In genomic region chr3:153164009-153164550, GRCh38 we compare ENCODE assay signal across 8 cellular contexts. TPM values are rescaled to one million over a fixed set of nuclear protein-coding genes. Genes with fewer than 3 reads are reported as not detected.
DNase-seq lines count a peak whose midpoint lies in the region; ATAC-seq, FAIRE-seq and TF ChIP-seq lines count a peak whose summit lies in the region.

No MANE protein-coding gene starts in this region.

- DNase-seq in cardiac muscle cell (ENCODE audit: low read depth in 1 of 2, low spot score in 1 of 2) (no peak), Right ventricle myocardium superior (no peak), K562 (ENCODE audit: extremely low read depth in 1 of 4, low spot score in 3 of 4) (no peak), memory B cell (ENCODE audit: low spot score in 2 of 2) (no peak), G401 (ENCODE audit: low spot score) (no peak), inferior parietal cortex (ENCODE audit: extremely low spot score) (no peak)

- H3K9ac ChIP-seq in K562 (ENCODE audit: insufficient read depth in 1 of 2, low read depth in 2 of 2, low read length in 2 of 2) = peak overlapping the region in 1 of 2 experiments; percentile 84; a peak in 3 of 4 replicates

- no peak overlapping the region for H3K27ac Mint-ChIP-seq in memory B cell

- no peak for FAIRE-seq in K562 (lab: Jason Lieb, UNC)

- no peak overlapping the region for H2AFZ ChIP-seq in K562 (ENCODE audit: low read depth, low read length)

- H3K9me1 ChIP-seq in K562 (ENCODE audit: control insufficient read depth, insufficient read depth, low read length) = no peaks in the 10 kb centered on the region

- H3K4me1 ChIP-seq in cardiac muscle cell (ENCODE audit: low read depth) (peaks cover 13% of the 10 kb centered on the region), K562 (replicated peaks in 1 of 2; ENCODE audit: control insufficient read depth in 2 of 2, insufficient read depth in 2 of 2, low read length in 2 of 2) (peaks cover 13 to 25% of the 10 kb centered on the region in 2 experiments; a peak in 4 of 5 replicates), urinary bladder (ENCODE audit: insufficient read depth) (no peaks in the 10 kb centered on the region)

- BruUV-seq in K562 (replicated peaks; lab: Mats Ljungman, UMichigan) = TSS peak; percentile 30

- H3K36me3 Mint-ChIP-seq in memory B cell = no peaks in the 10 kb centered on the region

- no peak for TF ChIP-seq EP300 in K562 (IDR thresholded peaks at IDR 0.05; ENCODE audit: low read length)

- H3K4me3 ChIP-seq in cardiac muscle cell = peak overlapping the region; percentile 67
- peak overlapping the region; percentile 88 for H3K4me3 ChIP-seq in K562
- peak overlapping the region; percentile 92 for H3K4me3 ChIP-seq in urinary bladder (ENCODE audit: low read depth, low read length)

- no peak overlapping the region for H3K27ac ChIP-seq in cardiac muscle cell
- H3K27ac ChIP-seq in K562 (ENCODE audit: extremely low read depth, low read depth, low read length) = peak overlapping the region; percentile 48; the same call in 2 of the 3 replicates
- no peak overlapping the region for H3K27ac ChIP-seq in urinary bladder (ENCODE audit: low read depth)

- H4K20me1 ChIP-seq in K562 (replicated peaks; ENCODE audit: control insufficient read depth, insufficient read depth, low read length) = no peaks in the 10 kb centered on the region; the same call in 1 of the 2 replicates

- no peak for TF ChIP-seq RAD21 in K562 (CRISPR knock-in tag; conservative IDR thresholded peaks at IDR 0.05 in 1 of 2, IDR thresholded peaks at IDR 0.05 in 1 of 2)

- no peaks in the 10 kb centered on the region for H3K9me3 ChIP-seq in cardiac muscle cell (ENCODE audit: low read depth)
- no peaks in the 10 kb centered on the region for H3K9me3 ChIP-seq in K562 (replicated peaks; ENCODE audit: control insufficient read depth, insufficient read depth, low read depth, low read length)

- no peak for TF ChIP-seq POLR2A in K562 (conservative IDR thresholded peaks at IDR 0.05)

- CTCF ChIA-PET in K562 (lab: Yijun Ruan, JAX; ENCODE audit: low intra/inter-chr PET ratio) = interaction anchor here (0.6 to 1.2 kb wide), 3 partner anchors 8 to 121 kb away, joined by 3 to 6 read pairs (median 3); no protein-coding TSS in a partner anchor

- H3K4me3 Mint-ChIP-seq in memory B cell = peak overlapping the region; percentile 98

- 0% methylated on average over 3 of the region's 3 CpGs for WGBS in K562 (ENCODE audit: insufficient coverage, low coverage, missing lambda C conversion rate)
- WGBS in urinary bladder = 6% methylated on average over 3 of the region's 3 CpGs

- in situ Hi-C loops in K562 (cut with MboI) (no loop called here), G401 (cut with HindIII; ENCODE audit: low sequenced_read_pairs) (no loop called here)

- H3K4me1 Mint-ChIP-seq in memory B cell = peaks cover 43% of the 10 kb centered on the region

- ATAC-seq in Right ventricle myocardium superior (ENCODE audit: poor library complexity) = no peak
- ATAC-seq in K562 = no peak
- ATAC-seq in memory B cell (ENCODE audit: low read depth) = no peak
- no peak for ATAC-seq in HG03045 (IDR thresholded peaks at IDR 0.05; ENCODE audit: unreplicated experiment)

- H3K36me3 ChIP-seq in cardiac muscle cell (no peaks in the 10 kb centered on the region), K562 (ENCODE audit: control insufficient read depth, insufficient read depth, low read length) (peaks cover 42% of the 10 kb centered on the region), urinary bladder (ENCODE audit: insufficient read depth) (no peaks in the 10 kb centered on the region)

- no peaks in the 10 kb centered on the region for H3K9me3 Mint-ChIP-seq in memory B cell

- TF ChIP-seq CTCF in cardiac muscle cell (IDR thresholded peaks at IDR 0.05; ENCODE audit: low read depth, low read length) (no peak), K562 (IDR thresholded peaks at IDR 0.05 in 2 of 3, conservative IDR thresholded peaks at IDR 0.05 in 1 of 3; ENCODE audit: insufficient read depth in 2 of 3, low read depth in 1 of 3, low read length in 3 of 3) (no peak)

- H3K27me3 Mint-ChIP-seq in memory B cell = no peaks in the 10 kb centered on the region

- POLR2A ChIA-PET in K562 (lab: Yijun Ruan, JAX) = interaction anchor here (1.1 to 1.5 kb wide), 3 partner anchors 8 to 121 kb away, joined by 3 to 4 read pairs (median 3); no protein-coding TSS in a partner anchor

- peak overlapping the region; percentile 95 for H3K4me2 ChIP-seq in K562 (ENCODE audit: insufficient read depth, low read length)

- intact Hi-C loops in Right ventricle myocardium superior (cut with DNase I) (loop anchor here (5.0 kb wide), 1 partner anchor 122 kb away; no protein-coding TSS in a partner anchor), K562 (cut with micrococcal nuclease) (loop anchor here (2.0 to 10.0 kb wide), 3 partner anchors 431 to 889 kb away; no protein-coding TSS in a partner anchor)

- H3K27me3 ChIP-seq in cardiac muscle cell (no peaks in the 10 kb centered on the region), K562 (ENCODE audit: control insufficient read depth in 2 of 2, insufficient read depth in 2 of 2, low read length in 2 of 2) (no peaks in the 10 kb centered on the region)

- H3K79me2 ChIP-seq in K562 (ENCODE audit: control insufficient read depth, insufficient read depth, low read length) = peaks cover 71% of the 10 kb centered on the region

TF ChIP-seq in K562, 482 proteins besides CTCF, POLR2A, EP300 and RAD21:
- TF ChIP-seq WHSC1 (IDR thresholded peaks at IDR 0.05; ENCODE audit: low read length) = no peak
- TF ChIP-seq MXD1 (CRISPR knock-in tag; IDR thresholded peaks at IDR 0.05; ENCODE audit: borderline replicate concordance, poor library complexity, severe bottlenecking) = no peak
- peak; percentile 74 to 84; a peak in 3 of 4 replicates for TF ChIP-seq MLLT1 (IDR thresholded peaks at IDR 0.05)
- TF ChIP-seq ZNF668 (CRISPR knock-in tag; IDR thresholded peaks at IDR 0.05) = no peak
- TF ChIP-seq L3MBTL2 (IDR thresholded peaks at IDR 0.05) = no peak
- TF ChIP-seq CHD1 (IDR thresholded peaks at IDR 0.05; ENCODE audit: low read length) = peak; percentile 40

RNA-seq across cellular contexts. Expression of gene RAP2B, which starts 2.1 kb away (rescaled TPM):
- total RNA-seq in cardiac muscle cell = 6.9 and 8.2 TPM in 2 replicates
- polyA plus RNA-seq in cardiac muscle cell = 5.3 and 5.7 TPM in 2 replicates
- total RNA-seq in Right ventricle myocardium superior = 2.8 TPM
- 16.2 and 18.9 TPM in 2 replicates for total RNA-seq in K562 (2011; cell fraction: chromatin; rRNA removed; ENCODE audit: low replicate concordance)
- total RNA-seq in K562 (2011; cell fraction: nucleolus; rRNA removed) = 17.4 and 18.3 TPM in 2 replicates
- total RNA-seq in K562 (2011; cell fraction: nucleoplasm; rRNA removed) = 24.3 and 34.3 TPM in 2 replicates
- 24.1 and 26.0 TPM in 2 replicates for total RNA-seq in K562 (2014; rRNA removed)
- 15.8 and 18.9 TPM in 2 replicates for total RNA-seq in K562 (2014; rRNA removed; fragmentation: Illumina TruSeq; extraction: Trizol)
- total RNA-seq in K562 (2015; rRNA removed; fragmentation: Illumina TruSeq; extraction: Trizol) = 17.2 and 17.6 TPM in 2 replicates
- total RNA-seq in K562 (2021) = 27.9 and 30.0 TPM in 2 replicates
- 11.3 and 13.9 TPM in 2 replicates for polyA plus RNA-seq in K562 (2011; rRNA removed)
- polyA plus RNA-seq in K562 (2011; cell fraction: cytosol; rRNA removed) = 14.5 and 18.0 TPM in 2 replicates
- 9.8 and 12.2 TPM in 2 replicates for polyA plus RNA-seq in K562 (2011; cell fraction: nucleus; rRNA removed)
- 9.2 and 15.0 TPM in 2 replicates for polyA plus RNA-seq in K562 (2012)
- 9.4 and 9.8 TPM in 2 replicates for polyA plus RNA-seq in K562 (2014; fragmentation: Illumina TruSeq; extraction: Trizol)
- 10 to 100 TPM; 14.1 to 31.2 TPM for polyA plus RNA-seq in K562 (2014; fragmentation: Nextera tagmentation; extraction: Ambion mirVana)
- polyA plus RNA-seq in K562 (2014; rRNA removed) = 12.3 and 12.9 TPM in 2 replicates
- 25.3 and 30.5 TPM in 2 replicates for polyA minus RNA-seq in K562 (2011; rRNA and poly(A)+ RNA removed)
- 33.8 and 35.9 TPM in 2 replicates for polyA minus RNA-seq in K562 (2011; cell fraction: cytosol; rRNA and poly(A)+ RNA removed)
- polyA minus RNA-seq in K562 (2011; cell fraction: nucleus; rRNA and poly(A)+ RNA removed) = 19.1 and 28.9 TPM in 2 replicates
- 20.1 TPM for total RNA-seq in urinary bladder
- 6.1 TPM for polyA plus RNA-seq in urinary bladder
- total RNA-seq in G401 (2014; rRNA removed; shearing (Covaris generic)) = 5.6 and 6.6 TPM in 2 replicates
